In the genomic region with DNA sequence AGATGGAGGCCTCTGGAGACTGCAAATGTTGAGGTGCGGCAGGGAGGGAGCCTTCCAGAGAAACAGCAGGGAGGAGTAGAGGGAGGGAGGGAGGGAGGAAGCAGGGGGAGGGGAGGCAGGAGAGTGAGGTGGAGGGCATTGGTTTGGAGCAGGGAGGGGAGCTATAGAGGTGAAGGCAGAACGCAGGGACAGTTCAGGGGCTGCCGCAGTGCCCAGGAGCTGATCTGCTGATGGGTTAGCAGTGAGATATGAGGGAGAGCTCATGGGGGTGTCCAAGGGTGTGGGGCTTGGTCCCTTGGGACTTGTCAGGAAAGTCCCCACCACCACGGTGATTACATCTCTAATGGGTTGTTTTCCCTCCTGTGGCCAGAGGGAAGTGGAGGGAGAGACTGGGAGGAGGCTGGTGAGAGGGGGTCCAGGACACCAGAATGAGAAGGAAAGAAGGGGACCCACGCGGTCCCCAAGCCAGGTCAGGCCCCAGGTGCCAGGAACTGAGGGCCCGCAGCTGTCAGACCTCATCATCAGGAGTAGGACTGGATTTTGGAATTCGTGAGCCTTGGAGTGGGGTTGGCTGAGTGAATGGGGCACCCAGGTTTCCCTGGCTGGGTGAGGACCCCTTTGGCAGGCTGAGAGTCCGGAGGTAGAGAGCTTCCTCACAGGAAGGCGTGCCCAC, we compare ENCODE assay signal across 1 cellular context.
TF ChIP-seq lines count a peak whose summit lies in the region.

No MANE protein-coding gene starts in this region.

TF ChIP-seq in WTC11, 78 proteins besides CTCF, POLR2A, EP300 and RAD21 (continued from another document):
- TF ChIP-seq ATF1 (CRISPR knock-in tag; IDR thresholded peaks at IDR 0.05) (no peak), ESRRA (CRISPR knock-in tag; IDR thresholded peaks at IDR 0.05; ENCODE audit: borderline replicate concordance) (no peak)
- TF ChIP-seq, protein P1, sequence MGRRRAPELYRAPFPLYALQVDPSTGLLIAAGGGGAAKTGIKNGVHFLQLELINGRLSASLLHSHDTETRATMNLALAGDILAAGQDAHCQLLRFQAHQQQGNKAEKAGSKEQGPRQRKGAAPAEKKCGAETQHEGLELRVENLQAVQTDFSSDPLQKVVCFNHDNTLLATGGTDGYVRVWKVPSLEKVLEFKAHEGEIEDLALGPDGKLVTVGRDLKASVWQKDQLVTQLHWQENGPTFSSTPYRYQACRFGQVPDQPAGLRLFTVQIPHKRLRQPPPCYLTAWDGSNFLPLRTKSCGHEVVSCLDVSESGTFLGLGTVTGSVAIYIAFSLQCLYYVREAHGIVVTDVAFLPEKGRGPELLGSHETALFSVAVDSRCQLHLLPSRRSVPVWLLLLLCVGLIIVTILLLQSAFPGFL (CRISPR knock-in tag; IDR thresholded peaks at IDR 0.05; ENCODE audit: borderline replicate concordance) = no peak
- TF ChIP-seq, protein P2, sequence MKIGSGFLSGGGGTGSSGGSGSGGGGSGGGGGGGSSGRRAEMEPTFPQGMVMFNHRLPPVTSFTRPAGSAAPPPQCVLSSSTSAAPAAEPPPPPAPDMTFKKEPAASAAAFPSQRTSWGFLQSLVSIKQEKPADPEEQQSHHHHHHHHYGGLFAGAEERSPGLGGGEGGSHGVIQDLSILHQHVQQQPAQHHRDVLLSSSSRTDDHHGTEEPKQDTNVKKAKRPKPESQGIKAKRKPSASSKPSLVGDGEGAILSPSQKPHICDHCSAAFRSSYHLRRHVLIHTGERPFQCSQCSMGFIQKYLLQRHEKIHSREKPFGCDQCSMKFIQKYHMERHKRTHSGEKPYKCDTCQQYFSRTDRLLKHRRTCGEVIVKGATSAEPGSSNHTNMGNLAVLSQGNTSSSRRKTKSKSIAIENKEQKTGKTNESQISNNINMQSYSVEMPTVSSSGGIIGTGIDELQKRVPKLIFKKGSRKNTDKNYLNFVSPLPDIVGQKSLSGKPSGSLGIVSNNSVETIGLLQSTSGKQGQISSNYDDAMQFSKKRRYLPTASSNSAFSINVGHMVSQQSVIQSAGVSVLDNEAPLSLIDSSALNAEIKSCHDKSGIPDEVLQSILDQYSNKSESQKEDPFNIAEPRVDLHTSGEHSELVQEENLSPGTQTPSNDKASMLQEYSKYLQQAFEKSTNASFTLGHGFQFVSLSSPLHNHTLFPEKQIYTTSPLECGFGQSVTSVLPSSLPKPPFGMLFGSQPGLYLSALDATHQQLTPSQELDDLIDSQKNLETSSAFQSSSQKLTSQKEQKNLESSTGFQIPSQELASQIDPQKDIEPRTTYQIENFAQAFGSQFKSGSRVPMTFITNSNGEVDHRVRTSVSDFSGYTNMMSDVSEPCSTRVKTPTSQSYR (CRISPR knock-in tag; IDR thresholded peaks at IDR 0.05) = no peak
